In genomic region chr1:64139877-64140276, GRCh38 we compare ENCODE assay signal across 31 cellular contexts.
"Had no signal": no experiment of that assay in that cellular context is flagged by ENCODE, and none has a peak within 500 bp of the region (broad histone marks: within the 10 kb centered on the region; RNA-seq: fewer than 3 reads in every experiment).

No MANE protein-coding gene starts in this region.

- H3K4me1 Mint-ChIP-seq: natural killer cell; stimulated activated memory B cell treated with anti-CD40 and anti-IgM and Interleukin-4, amounts not matched to agents 10 μg/mL and 1 μg/mL and 100 μg/mL, for 72 hours; stimulated activated naive CD8-positive, alpha-beta T cell treated with anti-CD3 and anti-CD28 coated beads, Interleukin-15, amount 100 ng/mL, for 72 hours had no signal

- H3K4me3 Mint-ChIP-seq: activated naive CD8-positive, alpha-beta T cell treated with anti-CD3 and anti-CD28 coated beads, Interleukin-2, amount 10 ng/mL, durations not matched to agents 7 days and 5 days; natural killer cell; stimulated activated memory B cell treated with anti-CD40 and anti-IgM and Interleukin-4, amounts not matched to agents 10 μg/mL and 1 μg/mL and 100 μg/mL, for 72 hours; stimulated activated naive CD8-positive, alpha-beta T cell treated with anti-CD3 and anti-CD28 coated beads, Interleukin-15, amount 100 ng/mL, for 72 hours; T-helper 1 cell treated with Interleukin-12 subunit alpha and Interleukin-12 subunit beta and Interleukin-4 antibody, amounts not matched to agents 30 μg/mL and 1 μg/mL, for 36 hours had no signal

- H3K27ac Mint-ChIP-seq: activated naive CD8-positive, alpha-beta T cell treated with anti-CD3 and anti-CD28 coated beads, Interleukin-2, amount 10 ng/mL, durations not matched to agents 7 days and 5 days; natural killer cell; stimulated activated memory B cell treated with anti-CD40 and anti-IgM and Interleukin-4, amounts not matched to agents 10 μg/mL and 1 μg/mL and 100 μg/mL, for 72 hours; stimulated activated naive CD8-positive, alpha-beta T cell treated with anti-CD3 and anti-CD28 coated beads, Interleukin-15, amount 100 ng/mL, for 72 hours; T-helper 1 cell treated with Interleukin-12 subunit alpha and Interleukin-12 subunit beta and Interleukin-4 antibody, amounts not matched to agents 30 μg/mL and 1 μg/mL, for 36 hours had no signal

- H3K36me3 Mint-ChIP-seq: activated naive CD8-positive, alpha-beta T cell treated with anti-CD3 and anti-CD28 coated beads, Interleukin-2, amount 10 ng/mL, durations not matched to agents 7 days and 5 days; natural killer cell; stimulated activated memory B cell treated with anti-CD40 and anti-IgM and Interleukin-4, amounts not matched to agents 10 μg/mL and 1 μg/mL and 100 μg/mL, for 72 hours had no signal

- H3K36me3 ChIP-seq: neutrophil, upper lobe of left lung, WERI-Rb-1 had no signal

- H3K9me3 ChIP-seq: esophagus squamous epithelium, neutrophil, psoas muscle, sigmoid colon, upper lobe of left lung had no signal

- H3K27me3 ChIP-seq: esophagus squamous epithelium, neutrophil, sigmoid colon, upper lobe of left lung had no signal

- H3K4me3 ChIP-seq: esophagus squamous epithelium, psoas muscle, sigmoid colon, upper lobe of left lung had no signal

- H3K9me3 Mint-ChIP-seq: activated naive CD8-positive, alpha-beta T cell treated with anti-CD3 and anti-CD28 coated beads, Interleukin-2, amount 10 ng/mL, durations not matched to agents 7 days and 5 days; natural killer cell; stimulated activated memory B cell treated with anti-CD40 and anti-IgM and Interleukin-4, amounts not matched to agents 10 μg/mL and 1 μg/mL and 100 μg/mL, for 72 hours; stimulated activated naive CD8-positive, alpha-beta T cell treated with anti-CD3 and anti-CD28 coated beads, Interleukin-15, amount 100 ng/mL, for 72 hours; T-helper 1 cell treated with Interleukin-12 subunit alpha and Interleukin-12 subunit beta and Interleukin-4 antibody, amounts not matched to agents 30 μg/mL and 1 μg/mL, for 36 hours had no signal

- H3K27me3 Mint-ChIP-seq: stimulated activated naive CD8-positive, alpha-beta T cell treated with anti-CD3 and anti-CD28 coated beads, Interleukin-15, amount 100 ng/mL, for 72 hours had no signal

- H3K27ac ChIP-seq: epithelial cell of prostate, esophagus squamous epithelium, neutrophil, psoas muscle, sigmoid colon, upper lobe of left lung, WERI-Rb-1 had no signal

- ATAC-seq: activated CD4-positive, CD25-positive, alpha-beta regulatory T cell treated with anti-CD3 and anti-CD28 coated beads, Interleukin-2, amount 50 U/mL, for 24 hours; left cardiac atrium; natural killer cell; psoas muscle; stimulated activated memory B cell treated with anti-CD40 and anti-IgM and Interleukin-4, amounts not matched to agents 10 μg/mL and 1 μg/mL and 100 μg/mL, for 72 hours; stimulated activated naive CD8-positive, alpha-beta T cell treated with anti-CD3 and anti-CD28 coated beads, Interleukin-15, amount 100 ng/mL, for 72 hours had no signal

- H3K4me1 ChIP-seq: psoas muscle had no signal

- DNase-seq: activated CD4-positive, alpha-beta T cell treated with anti-CD3 and anti-CD28 coated beads for 48 hours; activated CD4-positive, alpha-beta T cell treated with anti-CD3 and anti-CD28 coated beads, Interleukin-2, amount 50 U/mL, for 48 hours; activated CD8-positive, alpha-beta memory T cell treated with anti-CD3 and anti-CD28 coated beads for 24 hours; activated effector memory CD4-positive, alpha-beta T cell treated with Interleukin-2 at 50 U/mL for 16 hours; activated naive CD4-positive, alpha-beta T cell treated with Interleukin-2 at 50 U/mL for 16 hours; activated naive CD8-positive, alpha-beta T cell treated with anti-CD3 and anti-CD28 coated beads, Interleukin-2, amount 10 ng/mL, durations not matched to agents 7 days and 5 days; amniotic stem cell; caudate nucleus; dermis blood vessel endothelial cell; effector CD4-positive, alpha-beta T cell; esophagus squamous epithelium; left cardiac atrium; mammary epithelial cell; natural killer cell; psoas muscle; sigmoid colon; small intestine; stimulated activated CD4-positive, alpha-beta T cell treated with anti-CD3 and anti-CD28 coated beads, Interleukin-1b, Interleukin-23, amount 100 ng/mL, for 48 hours; stimulated activated CD4-positive, alpha-beta T cell treated with anti-CD3 and anti-CD28 coated beads, Interleukin-4, amount 100 ng/mL, for 4 hours; stimulated activated CD8-positive, alpha-beta memory T cell treated with anti-CD3 and anti-CD28 coated beads, Interleukin-4, amount 100 ng/mL, for 48 hours; stimulated activated naive CD8-positive, alpha-beta T cell treated with anti-CD3 and anti-CD28 coated beads, Interleukin-15, amount 100 ng/mL, for 72 hours; substantia nigra; SW 1271; T-helper 9 cell; upper lobe of left lung; WERI-Rb-1 had no signal
